Comparison of ENCODE assay signal across 1 cellular context in the genomic region with DNA sequence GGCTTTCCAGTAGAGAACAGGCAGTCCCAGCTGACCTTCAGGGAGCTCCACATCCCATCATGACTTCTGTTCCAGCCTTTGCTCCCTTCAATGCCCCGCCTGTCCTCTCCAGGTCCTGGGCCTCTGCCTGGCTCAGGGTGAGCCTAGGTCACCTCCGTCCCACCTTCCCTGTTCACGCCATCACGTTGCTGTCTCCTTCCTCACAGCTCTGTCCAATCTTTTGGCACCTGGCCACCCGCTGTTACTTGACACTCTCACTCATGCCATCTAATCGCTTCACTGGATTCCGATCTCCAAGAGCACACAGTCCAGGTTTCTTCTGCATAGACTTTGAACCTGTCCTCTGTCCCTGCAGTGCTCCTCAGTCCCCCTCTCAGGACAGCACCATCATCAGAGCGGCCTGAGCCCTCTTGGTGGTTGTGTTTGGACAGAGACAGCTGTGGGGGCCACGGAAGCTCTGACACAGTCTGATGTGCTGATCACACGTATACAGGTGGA.
TF ChIP-seq lines count a peak whose summit lies in the region.

No MANE protein-coding gene starts in this region.

TF ChIP-seq in HepG2, 621 proteins besides CTCF, POLR2A, EP300 and RAD21 (continued from another document and continues in another):
- TF ChIP-seq FOXJ3 (CRISPR knock-in tag; IDR thresholded peaks at IDR 0.05; ENCODE audit: borderline replicate concordance) (0 out of 2 replicates have a peak, but pooled peaks have one; percentile 56), ZNF431 (CRISPR knock-in tag; IDR thresholded peaks at IDR 0.05; ENCODE audit: borderline replicate concordance, low read depth) (peak; percentile 82; the same call in 1 of the 2 replicates), CBX5 (CRISPR knock-in tag; IDR thresholded peaks at IDR 0.05; ENCODE audit: borderline replicate concordance) (peak; percentile 41; the same call in 1 of the 2 replicates), SCMH1 (CRISPR knock-in tag; IDR thresholded peaks at IDR 0.05; ENCODE audit: borderline replicate concordance) (no peak), AGO1 (IDR thresholded peaks at IDR 0.05; ENCODE audit: low read depth, low read length, poor library complexity, severe bottlenecking) (no peak), JUN (CRISPR knock-in tag; IDR thresholded peaks at IDR 0.05) (0 out of 2 replicates have a peak, but pooled peaks have one; percentile 55), RFX5 (IDR thresholded peaks at IDR 0.05; ENCODE audit: low read depth, low read length) (no peak), ZNF777 (CRISPR knock-in tag; IDR thresholded peaks at IDR 0.05) (no peak), ADNP (CRISPR knock-in tag; IDR thresholded peaks at IDR 0.05) (peak; percentile 81; the same call in 1 of the 2 replicates), ZNF207 (IDR thresholded peaks at IDR 0.05; ENCODE audit: borderline replicate concordance) (no peak), JUND (CRISPR knock-in tag; IDR thresholded peaks at IDR 0.05) (0 out of 2 replicates have a peak, but pooled peaks have one; percentile 69), ZNF839 (CRISPR knock-in tag; IDR thresholded peaks at IDR 0.05; ENCODE audit: borderline replicate concordance) (no peak), GABPA (IDR thresholded peaks at IDR 0.05; ENCODE audit: low read depth, low read length) (no peak), GABPA (CRISPR knock-in tag; IDR thresholded peaks at IDR 0.05; ENCODE audit: low read depth) (no peak), PRDM10 (CRISPR knock-in tag; IDR thresholded peaks at IDR 0.05; ENCODE audit: low read depth) (peak; percentile 87), ARID3A (IDR thresholded peaks at IDR 0.05; ENCODE audit: low read depth, low read length) (no peak; the same call in 1 of the 2 replicates), POLR2AphosphoS5 (IDR thresholded peaks at IDR 0.05; ENCODE audit: low read depth, low read length) (no peak), ZNF180 (CRISPR knock-in tag; IDR thresholded peaks at IDR 0.05; ENCODE audit: borderline replicate concordance, low read depth) (no peak), ZNF331 (CRISPR knock-in tag; IDR thresholded peaks at IDR 0.05) (peak; percentile 60), RXRB (CRISPR knock-in tag; IDR thresholded peaks at IDR 0.05; ENCODE audit: borderline replicate concordance) (peak; percentile 89), MAFG (CRISPR knock-in tag; IDR thresholded peaks at IDR 0.05) (no peak), HDAC2 (CRISPR knock-in tag; IDR thresholded peaks at IDR 0.05) (peak; percentile 87), ZNF691 (CRISPR knock-in tag; IDR thresholded peaks at IDR 0.05; ENCODE audit: borderline replicate concordance, low read depth) (peak; percentile 88), ZNF101 (CRISPR knock-in tag; IDR thresholded peaks at IDR 0.05; ENCODE audit: borderline replicate concordance, low read depth) (no peak), REPIN1 (CRISPR knock-in tag; IDR thresholded peaks at IDR 0.05; ENCODE audit: borderline replicate concordance, low read depth) (peak; percentile 87; the same call in 1 of the 2 replicates), ZNF672 (CRISPR knock-in tag; IDR thresholded peaks at IDR 0.05) (0 out of 2 replicates have a peak, but pooled peaks have one; percentile 54), PTBP1 (IDR thresholded peaks at IDR 0.05; ENCODE audit: low read depth, low read length, poor library complexity, severe bottlenecking) (peak; percentile 69), PHF21A (CRISPR knock-in tag; IDR thresholded peaks at IDR 0.05) (peak; percentile 62; the same call in 1 of the 2 replicates), ZNF879 (CRISPR knock-in tag; IDR thresholded peaks at IDR 0.05) (no peak), ZFP1 (CRISPR knock-in tag; IDR thresholded peaks at IDR 0.05) (no peak), ZFY (CRISPR knock-in tag; IDR thresholded peaks at IDR 0.05) (peak; percentile 41; the same call in 1 of the 2 replicates), ZNF224 (CRISPR knock-in tag; IDR thresholded peaks at IDR 0.05) (0 out of 2 replicates have a peak, but pooled peaks have one; percentile 54), ZNF20 (CRISPR knock-in tag; IDR thresholded peaks at IDR 0.05) (no peak), NFATC3 (CRISPR knock-in tag; IDR thresholded peaks at IDR 0.05) (no peak), ASH2L (IDR thresholded peaks at IDR 0.05; ENCODE audit: insufficient read length, low read depth, low read length) (peak; percentile 17), ZNF235 (CRISPR knock-in tag; IDR thresholded peaks at IDR 0.05; ENCODE audit: borderline replicate concordance) (no peak), TEAD2 (CRISPR knock-in tag; IDR thresholded peaks at IDR 0.05) (no peak), MEIS1 (CRISPR knock-in tag; IDR thresholded peaks at IDR 0.05; ENCODE audit: borderline replicate concordance) (peak; percentile 43; the same call in 1 of the 2 replicates), NONO (IDR thresholded peaks at IDR 0.05) (no peak), NONO (CRISPR knock-in tag; conservative IDR thresholded peaks at IDR 0.05) (peak; percentile 87), CCAR2 (optimal IDR thresholded peaks at IDR 0.05; ENCODE audit: low read depth, low read length) (peak; percentile 26), ZNF775 (CRISPR knock-in tag; IDR thresholded peaks at IDR 0.05; ENCODE audit: borderline replicate concordance) (no peak), CHD2 (IDR thresholded peaks at IDR 0.05; ENCODE audit: low read depth, low read length) (no peak), MXI1 (IDR thresholded peaks at IDR 0.05; ENCODE audit: borderline replicate concordance, low read depth, low read length) (no peak; the same call in 2 of the 3 replicates), HNF4G (IDR thresholded peaks at IDR 0.05; ENCODE audit: borderline replicate concordance, low read depth, low read length) (peak; percentile 95), HNF4G (CRISPR knock-in tag; IDR thresholded peaks at IDR 0.05; ENCODE audit: borderline replicate concordance, low read depth) (peak; percentile 89)
- TF ChIP-seq, protein P1, sequence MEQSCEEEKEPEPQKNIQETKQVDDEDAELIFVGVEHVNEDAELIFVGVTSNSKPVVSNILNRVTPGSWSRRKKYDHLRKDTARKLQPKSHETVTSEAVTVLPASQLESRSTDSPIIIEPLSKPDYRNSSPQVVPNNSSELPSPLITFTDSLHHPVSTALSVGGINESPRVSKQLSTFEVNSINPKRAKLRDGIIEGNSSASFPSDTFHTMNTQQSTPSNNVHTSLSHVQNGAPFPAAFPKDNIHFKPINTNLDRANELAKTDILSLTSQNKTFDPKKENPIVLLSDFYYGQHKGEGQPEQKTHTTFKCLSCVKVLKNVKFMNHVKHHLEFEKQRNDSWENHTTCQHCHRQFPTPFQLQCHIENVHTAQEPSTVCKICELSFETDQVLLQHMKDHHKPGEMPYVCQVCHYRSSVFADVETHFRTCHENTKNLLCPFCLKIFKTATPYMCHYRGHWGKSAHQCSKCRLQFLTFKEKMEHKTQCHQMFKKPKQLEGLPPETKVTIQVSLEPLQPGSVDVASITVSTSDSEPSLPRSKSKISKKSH (CRISPR knock-in tag; IDR thresholded peaks at IDR 0.05; ENCODE audit: borderline replicate concordance): peak; percentile 94
- TF ChIP-seq, protein P2, sequence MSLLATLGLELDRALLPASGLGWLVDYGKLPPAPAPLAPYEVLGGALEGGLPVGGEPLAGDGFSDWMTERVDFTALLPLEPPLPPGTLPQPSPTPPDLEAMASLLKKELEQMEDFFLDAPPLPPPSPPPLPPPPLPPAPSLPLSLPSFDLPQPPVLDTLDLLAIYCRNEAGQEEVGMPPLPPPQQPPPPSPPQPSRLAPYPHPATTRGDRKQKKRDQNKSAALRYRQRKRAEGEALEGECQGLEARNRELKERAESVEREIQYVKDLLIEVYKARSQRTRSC (CRISPR knock-in tag; IDR thresholded peaks at IDR 0.05; ENCODE audit: low read depth): 0 out of 2 replicates have a peak, but pooled peaks have one; percentile 43
- TF ChIP-seq, protein P3, sequence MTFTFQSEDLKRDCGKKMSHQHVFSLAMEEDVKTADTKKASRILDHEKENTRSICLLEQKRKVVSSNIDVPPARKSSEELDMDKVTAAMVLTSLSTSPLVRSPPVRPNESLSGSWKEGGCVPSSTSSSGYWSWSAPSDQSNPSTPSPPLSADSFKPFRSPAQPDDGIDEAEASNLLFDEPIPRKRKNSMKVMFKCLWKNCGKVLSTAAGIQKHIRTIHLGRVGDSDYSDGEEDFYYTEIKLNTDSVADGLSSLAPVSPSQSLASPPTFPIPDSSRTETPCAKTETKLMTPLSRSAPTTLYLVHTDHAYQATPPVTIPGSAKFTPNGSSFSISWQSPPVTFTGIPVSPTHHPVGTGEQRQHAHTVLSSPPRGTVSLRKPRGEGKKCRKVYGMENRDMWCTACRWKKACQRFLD (CRISPR knock-in tag; IDR thresholded peaks at IDR 0.05; ENCODE audit: borderline replicate concordance): no peak
- TF ChIP-seq, protein P4, sequence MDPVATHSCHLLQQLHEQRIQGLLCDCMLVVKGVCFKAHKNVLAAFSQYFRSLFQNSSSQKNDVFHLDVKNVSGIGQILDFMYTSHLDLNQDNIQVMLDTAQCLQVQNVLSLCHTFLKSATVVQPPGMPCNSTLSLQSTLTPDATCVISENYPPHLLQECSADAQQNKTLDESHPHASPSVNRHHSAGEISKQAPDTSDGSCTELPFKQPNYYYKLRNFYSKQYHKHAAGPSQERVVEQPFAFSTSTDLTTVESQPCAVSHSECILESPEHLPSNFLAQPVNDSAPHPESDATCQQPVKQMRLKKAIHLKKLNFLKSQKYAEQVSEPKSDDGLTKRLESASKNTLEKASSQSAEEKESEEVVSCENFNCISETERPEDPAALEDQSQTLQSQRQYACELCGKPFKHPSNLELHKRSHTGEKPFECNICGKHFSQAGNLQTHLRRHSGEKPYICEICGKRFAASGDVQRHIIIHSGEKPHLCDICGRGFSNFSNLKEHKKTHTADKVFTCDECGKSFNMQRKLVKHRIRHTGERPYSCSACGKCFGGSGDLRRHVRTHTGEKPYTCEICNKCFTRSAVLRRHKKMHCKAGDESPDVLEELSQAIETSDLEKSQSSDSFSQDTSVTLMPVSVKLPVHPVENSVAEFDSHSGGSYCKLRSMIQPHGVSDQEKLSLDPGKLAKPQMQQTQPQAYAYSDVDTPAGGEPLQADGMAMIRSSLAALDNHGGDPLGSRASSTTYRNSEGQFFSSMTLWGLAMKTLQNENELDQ (CRISPR knock-in tag; IDR thresholded peaks at IDR 0.05; ENCODE audit: borderline replicate concordance): no peak
- TF ChIP-seq, protein P5, sequence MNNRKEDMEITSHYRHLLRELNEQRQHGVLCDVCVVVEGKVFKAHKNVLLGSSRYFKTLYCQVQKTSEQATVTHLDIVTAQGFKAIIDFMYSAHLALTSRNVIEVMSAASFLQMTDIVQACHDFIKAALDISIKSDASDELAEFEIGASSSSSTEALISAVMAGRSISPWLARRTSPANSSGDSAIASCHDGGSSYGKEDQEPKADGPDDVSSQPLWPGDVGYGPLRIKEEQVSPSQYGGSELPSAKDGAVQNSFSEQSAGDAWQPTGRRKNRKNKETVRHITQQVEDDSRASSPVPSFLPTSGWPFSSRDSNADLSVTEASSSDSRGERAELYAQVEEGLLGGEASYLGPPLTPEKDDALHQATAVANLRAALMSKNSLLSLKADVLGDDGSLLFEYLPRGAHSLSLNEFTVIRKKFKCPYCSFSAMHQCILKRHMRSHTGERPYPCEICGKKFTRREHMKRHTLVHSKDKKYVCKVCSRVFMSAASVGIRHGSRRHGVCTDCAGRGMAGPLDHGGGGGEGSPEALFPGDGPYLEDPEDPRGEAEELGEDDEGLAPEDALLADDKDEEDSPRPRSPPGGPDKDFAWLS (CRISPR knock-in tag; IDR thresholded peaks at IDR 0.05; ENCODE audit: borderline replicate concordance): no peak
- TF ChIP-seq, protein P6, sequence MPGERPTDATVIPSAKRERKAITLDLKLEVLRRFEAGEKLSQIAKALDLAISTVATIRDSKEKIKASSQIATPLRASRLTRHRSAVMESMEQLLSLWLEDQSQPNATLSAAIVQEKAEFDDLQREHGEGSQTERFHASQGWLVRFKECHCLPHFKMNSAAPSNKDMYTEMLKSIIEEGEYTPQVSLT (CRISPR knock-in tag; IDR thresholded peaks at IDR 0.05; ENCODE audit: borderline replicate concordance, low read depth): no peak
- TF ChIP-seq, protein P7, sequence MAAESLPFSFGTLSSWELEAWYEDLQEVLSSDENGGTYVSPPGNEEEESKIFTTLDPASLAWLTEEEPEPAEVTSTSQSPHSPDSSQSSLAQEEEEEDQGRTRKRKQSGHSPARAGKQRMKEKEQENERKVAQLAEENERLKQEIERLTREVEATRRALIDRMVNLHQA (CRISPR knock-in tag; IDR thresholded peaks at IDR 0.05): no peak
